1 cellular context compared by ENCODE assay signal in genomic region chr20:62416651-62417637, GRCh38.
TF ChIP-seq lines count a peak whose summit lies in the region.

No MANE protein-coding gene starts in this region.

TF ChIP-seq in K562, 482 proteins besides CTCF, POLR2A, EP300 and RAD21:
- TF ChIP-seq YBX1 (IDR thresholded peaks at IDR 0.05), result no peak
- peak; percentile 86 for TF ChIP-seq ZNF740 (CRISPR knock-in tag; IDR thresholded peaks at IDR 0.05)
- no peak for TF ChIP-seq ZNF740 (tag; IDR thresholded peaks at IDR 0.05)
- peak; percentile 88 for TF ChIP-seq ZNF239 (CRISPR knock-in tag; IDR thresholded peaks at IDR 0.05)
- TF ChIP-seq ELF4 (CRISPR knock-in tag; IDR thresholded peaks at IDR 0.05), result no peak
